In the genomic region with DNA sequence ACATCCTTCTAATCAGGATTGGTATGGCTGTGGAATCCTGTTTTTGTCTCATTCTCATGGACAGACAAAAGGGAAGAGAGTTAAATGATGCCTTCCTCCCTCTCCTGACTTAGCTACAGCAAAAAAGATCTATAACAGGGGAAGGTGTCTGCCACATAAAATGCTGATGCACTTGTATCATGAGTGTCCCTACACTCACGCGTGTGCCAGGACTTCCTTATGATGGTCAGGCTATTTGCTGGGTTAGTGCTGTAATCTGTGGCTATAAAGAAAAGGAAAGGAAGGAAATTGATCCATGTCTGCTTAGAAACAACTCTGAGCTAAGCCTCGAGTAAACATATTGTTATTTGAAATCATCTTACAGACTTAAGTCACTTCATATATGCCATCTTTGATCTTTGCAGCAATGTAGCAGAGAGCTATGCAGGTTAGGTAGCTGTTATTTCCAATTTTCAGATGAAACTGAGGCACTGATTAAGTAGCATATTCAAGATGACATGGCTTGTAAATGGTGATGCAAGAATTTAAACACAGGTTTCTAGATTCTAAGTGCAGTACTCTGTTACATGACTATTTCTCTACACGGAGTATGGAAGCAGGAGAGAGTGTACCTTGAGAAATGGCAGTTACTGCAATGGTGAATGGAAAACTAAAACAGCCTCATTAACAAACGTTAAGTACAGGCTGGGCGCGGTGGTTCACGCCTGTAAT, we compare ENCODE assay signal across 28 cellular contexts.
"Had no signal": no experiment of that assay in that cellular context is flagged by ENCODE, and none has a peak within 500 bp of the region (broad histone marks: within the 10 kb centered on the region; RNA-seq: fewer than 3 reads in every experiment).

No MANE protein-coding gene starts in this region.

- H3K27ac ChIP-seq: left ventricle myocardium inferior, pancreas, prostate gland, spleen, stomach, testis, thyroid gland, transverse colon, upper lobe of left lung had no signal

- FAIRE-seq: keratinocyte, pancreas, small intestine, urothelium cell line had no signal

- H3K9me3 Mint-ChIP-seq: mesothelial cell of epicardium; naive thymus-derived CD4-positive, alpha-beta T cell; natural killer cell treated with Interleukin-12 subunit alpha and Interleukin-12 subunit beta and Interleukin-15 and Interleukin-18, amount 100 ng/mL, for 72 hours; stimulated activated naive B cell treated with anti-CD40 and anti-IgM and Interleukin-4, amounts not matched to agents 10 μg/mL and 1 μg/mL and 100 μg/mL, for 72 hours had no signal

- H3K27me3 Mint-ChIP-seq: naive thymus-derived CD4-positive, alpha-beta T cell; natural killer cell treated with Interleukin-12 subunit alpha and Interleukin-12 subunit beta and Interleukin-15 and Interleukin-18, amount 100 ng/mL, for 72 hours; stimulated activated naive B cell treated with anti-CD40 and anti-IgM and Interleukin-4, amounts not matched to agents 10 μg/mL and 1 μg/mL and 100 μg/mL, for 72 hours had no signal

- H3K36me3 ChIP-seq: left ventricle myocardium inferior, pancreas, prostate gland, thyroid gland, transverse colon, upper lobe of left lung had no signal

- H3K4me1 ChIP-seq: left ventricle myocardium inferior, pancreas, prostate gland, sigmoid colon, spleen, stomach, testis, thyroid gland, transverse colon, upper lobe of left lung had no signal

- H3K9me3 ChIP-seq: left ventricle myocardium inferior, pancreas, prostate gland, sigmoid colon, spleen, stomach, testis, thyroid gland, transverse colon, upper lobe of left lung had no signal

- H3K27me3 ChIP-seq: pancreas, sigmoid colon, spleen, stomach, testis, thyroid gland, transverse colon, upper lobe of left lung had no signal

- ATAC-seq: left cardiac atrium; naive thymus-derived CD4-positive, alpha-beta T cell; natural killer cell treated with Interleukin-12 subunit alpha and Interleukin-12 subunit beta and Interleukin-15 and Interleukin-18, amount 100 ng/mL, for 72 hours; pancreas; right cardiac atrium; stimulated activated naive B cell treated with anti-CD40 and anti-IgM and Interleukin-4, amounts not matched to agents 10 μg/mL and 1 μg/mL and 100 μg/mL, for 72 hours; stimulated activated naive CD8-positive, alpha-beta T cell treated with anti-CD3 and anti-CD28 coated beads, Interleukin-15, Interleukin-2, amounts not matched to agents 100 U/mL and 50 U/mL, for 24 hours had no signal

- H3K4me3 Mint-ChIP-seq: mesothelial cell of epicardium; naive thymus-derived CD4-positive, alpha-beta T cell; natural killer cell treated with Interleukin-12 subunit alpha and Interleukin-12 subunit beta and Interleukin-15 and Interleukin-18, amount 100 ng/mL, for 72 hours; stimulated activated naive B cell treated with anti-CD40 and anti-IgM and Interleukin-4, amounts not matched to agents 10 μg/mL and 1 μg/mL and 100 μg/mL, for 72 hours had no signal

- H3K4me1 Mint-ChIP-seq: mesothelial cell of epicardium; naive thymus-derived CD4-positive, alpha-beta T cell; stimulated activated naive B cell treated with anti-CD40 and anti-IgM and Interleukin-4, amounts not matched to agents 10 μg/mL and 1 μg/mL and 100 μg/mL, for 72 hours had no signal

- H3K27ac Mint-ChIP-seq: mesothelial cell of epicardium; naive thymus-derived CD4-positive, alpha-beta T cell; natural killer cell treated with Interleukin-12 subunit alpha and Interleukin-12 subunit beta and Interleukin-15 and Interleukin-18, amount 100 ng/mL, for 72 hours; stimulated activated naive B cell treated with anti-CD40 and anti-IgM and Interleukin-4, amounts not matched to agents 10 μg/mL and 1 μg/mL and 100 μg/mL, for 72 hours had no signal

- DNase-seq: hippocampal formation; kidney glomerular epithelial cell; left cardiac atrium; left ventricle myocardium inferior; mesendoderm; naive thymus-derived CD4-positive, alpha-beta T cell; pancreas; posterior cingulate gyrus; retina; right cardiac atrium; sigmoid colon; small intestine; spleen; stimulated activated CD4-positive, alpha-beta T cell treated with anti-CD3 and anti-CD28 coated beads, Interleukin-4, amount 100 ng/mL, for 4 hours; stimulated activated CD8-positive, alpha-beta memory T cell treated with anti-CD3 and anti-CD28 coated beads, Interleukin-4, amount 100 ng/mL, for 48 hours; stimulated activated naive B cell treated with anti-CD40 and anti-IgM and Interleukin-4, amounts not matched to agents 10 μg/mL and 1 μg/mL and 100 μg/mL, for 72 hours; stimulated activated naive CD8-positive, alpha-beta T cell treated with anti-CD3 and anti-CD28 coated beads, Interleukin-15, Interleukin-2, amounts not matched to agents 100 U/mL and 50 U/mL, for 24 hours; stomach; testis; thyroid gland; transverse colon had no signal

- H3K4me3 ChIP-seq: left ventricle myocardium inferior, lung, pancreas, prostate gland, sigmoid colon, spleen, stomach, testis, thyroid gland, transverse colon, upper lobe of left lung had no signal
